ENCODE assay signal across 4 cellular contexts in the genomic region with DNA sequence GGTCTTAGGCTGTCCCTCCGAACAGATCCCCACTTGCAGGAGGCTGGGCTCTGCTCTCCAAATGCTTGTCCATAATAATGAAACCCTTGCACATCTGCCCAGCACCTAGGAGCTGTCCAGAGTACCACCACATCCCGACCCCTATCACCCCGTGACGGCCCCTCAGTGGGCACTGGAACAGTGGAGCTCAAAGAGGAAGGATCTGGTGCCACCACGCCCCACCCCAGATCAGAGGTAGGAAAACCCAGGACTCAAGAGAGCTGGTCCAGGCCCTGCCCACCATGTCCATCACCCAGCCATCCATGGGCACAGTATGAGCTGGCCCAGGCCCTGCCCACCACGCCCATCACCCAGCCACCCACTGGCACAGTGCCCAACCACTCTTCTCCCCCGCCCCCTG.
TF ChIP-seq lines count a peak whose summit lies in the region.

No MANE protein-coding gene starts in this region.

TF ChIP-seq in SK-N-SH, 30 proteins besides CTCF, POLR2A, EP300 and RAD21:
- TF ChIP-seq TCF12 (IDR thresholded peaks at IDR 0.05) (no peak), ELF1 (IDR thresholded peaks at IDR 0.05) (no peak), EZH2phosphoT487 (IDR thresholded peaks at IDR 0.05; ENCODE audit: borderline replicate concordance, low read depth) (no peak), RFX5 (IDR thresholded peaks at IDR 0.05; ENCODE audit: low read length) (no peak)

TF ChIP-seq in SK-N-SH treated with all-trans-retinoic acid at 6 μM for 48 hours, 23 proteins besides CTCF, POLR2A, EP300 and RAD21 (continues in another document):
- TF ChIP-seq ZNF8 (CRISPR knock-in tag; IDR thresholded peaks at IDR 0.05), result no peak
- no peak for TF ChIP-seq ZFP30 (CRISPR knock-in tag; IDR thresholded peaks at IDR 0.05)
- no peak for TF ChIP-seq TCF4 (CRISPR knock-in tag; IDR thresholded peaks at IDR 0.05; ENCODE audit: borderline replicate concordance)
- TF ChIP-seq BACH2 (CRISPR knock-in tag; IDR thresholded peaks at IDR 0.05; ENCODE audit: borderline replicate concordance), result no peak
- no peak for TF ChIP-seq TOX (CRISPR knock-in tag; IDR thresholded peaks at IDR 0.05; ENCODE audit: borderline replicate concordance)
- TF ChIP-seq ARNTL (CRISPR knock-in tag; IDR thresholded peaks at IDR 0.05; ENCODE audit: borderline replicate concordance, low read depth), result no peak
- TF ChIP-seq RARB (CRISPR knock-in tag; IDR thresholded peaks at IDR 0.05), result no peak
- no peak for TF ChIP-seq ZNF565 (CRISPR knock-in tag; conservative IDR thresholded peaks at IDR 0.05; ENCODE audit: low read depth)
- no peak for TF ChIP-seq OSR1 (CRISPR knock-in tag; IDR thresholded peaks at IDR 0.05)
- TF ChIP-seq, protein P1, sequence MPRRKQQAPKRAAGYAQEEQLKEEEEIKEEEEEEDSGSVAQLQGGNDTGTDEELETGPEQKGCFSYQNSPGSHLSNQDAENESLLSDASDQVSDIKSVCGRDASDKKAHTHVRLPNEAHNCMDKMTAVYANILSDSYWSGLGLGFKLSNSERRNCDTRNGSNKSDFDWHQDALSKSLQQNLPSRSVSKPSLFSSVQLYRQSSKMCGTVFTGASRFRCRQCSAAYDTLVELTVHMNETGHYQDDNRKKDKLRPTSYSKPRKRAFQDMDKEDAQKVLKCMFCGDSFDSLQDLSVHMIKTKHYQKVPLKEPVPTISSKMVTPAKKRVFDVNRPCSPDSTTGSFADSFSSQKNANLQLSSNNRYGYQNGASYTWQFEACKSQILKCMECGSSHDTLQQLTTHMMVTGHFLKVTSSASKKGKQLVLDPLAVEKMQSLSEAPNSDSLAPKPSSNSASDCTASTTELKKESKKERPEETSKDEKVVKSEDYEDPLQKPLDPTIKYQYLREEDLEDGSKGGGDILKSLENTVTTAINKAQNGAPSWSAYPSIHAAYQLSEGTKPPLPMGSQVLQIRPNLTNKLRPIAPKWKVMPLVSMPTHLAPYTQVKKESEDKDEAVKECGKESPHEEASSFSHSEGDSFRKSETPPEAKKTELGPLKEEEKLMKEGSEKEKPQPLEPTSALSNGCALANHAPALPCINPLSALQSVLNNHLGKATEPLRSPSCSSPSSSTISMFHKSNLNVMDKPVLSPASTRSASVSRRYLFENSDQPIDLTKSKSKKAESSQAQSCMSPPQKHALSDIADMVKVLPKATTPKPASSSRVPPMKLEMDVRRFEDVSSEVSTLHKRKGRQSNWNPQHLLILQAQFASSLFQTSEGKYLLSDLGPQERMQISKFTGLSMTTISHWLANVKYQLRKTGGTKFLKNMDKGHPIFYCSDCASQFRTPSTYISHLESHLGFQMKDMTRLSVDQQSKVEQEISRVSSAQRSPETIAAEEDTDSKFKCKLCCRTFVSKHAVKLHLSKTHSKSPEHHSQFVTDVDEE (CRISPR knock-in tag; IDR thresholded peaks at IDR 0.05), result no peak
- no peak for TF ChIP-seq ZC3H10 (CRISPR knock-in tag; IDR thresholded peaks at IDR 0.05)
- TF ChIP-seq, protein P2, sequence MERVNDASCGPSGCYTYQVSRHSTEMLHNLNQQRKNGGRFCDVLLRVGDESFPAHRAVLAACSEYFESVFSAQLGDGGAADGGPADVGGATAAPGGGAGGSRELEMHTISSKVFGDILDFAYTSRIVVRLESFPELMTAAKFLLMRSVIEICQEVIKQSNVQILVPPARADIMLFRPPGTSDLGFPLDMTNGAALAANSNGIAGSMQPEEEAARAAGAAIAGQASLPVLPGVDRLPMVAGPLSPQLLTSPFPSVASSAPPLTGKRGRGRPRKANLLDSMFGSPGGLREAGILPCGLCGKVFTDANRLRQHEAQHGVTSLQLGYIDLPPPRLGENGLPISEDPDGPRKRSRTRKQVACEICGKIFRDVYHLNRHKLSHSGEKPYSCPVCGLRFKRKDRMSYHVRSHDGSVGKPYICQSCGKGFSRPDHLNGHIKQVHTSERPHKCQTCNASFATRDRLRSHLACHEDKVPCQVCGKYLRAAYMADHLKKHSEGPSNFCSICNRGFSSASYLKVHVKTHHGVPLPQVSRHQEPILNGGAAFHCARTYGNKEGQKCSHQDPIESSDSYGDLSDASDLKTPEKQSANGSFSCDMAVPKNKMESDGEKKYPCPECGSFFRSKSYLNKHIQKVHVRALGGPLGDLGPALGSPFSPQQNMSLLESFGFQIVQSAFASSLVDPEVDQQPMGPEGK (CRISPR knock-in tag; IDR thresholded peaks at IDR 0.05; ENCODE audit: borderline replicate concordance), result no peak
- TF ChIP-seq CSDC2 (CRISPR knock-in tag; IDR thresholded peaks at IDR 0.05), result no peak
- no peak for TF ChIP-seq GLIS3 (CRISPR knock-in tag; IDR thresholded peaks at IDR 0.05)
- TF ChIP-seq ZFP3 (CRISPR knock-in tag; IDR thresholded peaks at IDR 0.05), result no peak
- TF ChIP-seq SNAI2 (CRISPR knock-in tag; IDR thresholded peaks at IDR 0.05), result no peak
- TF ChIP-seq ISL1 (CRISPR knock-in tag; IDR thresholded peaks at IDR 0.05), result no peak

TF ChIP-seq in HEK293, 187 proteins besides CTCF, POLR2A, EP300 and RAD21 (continues in another document):
- TF ChIP-seq WT1 (tag by site-specific recombination; IDR thresholded peaks at IDR 0.05), result no peak
- TF ChIP-seq, protein P3, sequence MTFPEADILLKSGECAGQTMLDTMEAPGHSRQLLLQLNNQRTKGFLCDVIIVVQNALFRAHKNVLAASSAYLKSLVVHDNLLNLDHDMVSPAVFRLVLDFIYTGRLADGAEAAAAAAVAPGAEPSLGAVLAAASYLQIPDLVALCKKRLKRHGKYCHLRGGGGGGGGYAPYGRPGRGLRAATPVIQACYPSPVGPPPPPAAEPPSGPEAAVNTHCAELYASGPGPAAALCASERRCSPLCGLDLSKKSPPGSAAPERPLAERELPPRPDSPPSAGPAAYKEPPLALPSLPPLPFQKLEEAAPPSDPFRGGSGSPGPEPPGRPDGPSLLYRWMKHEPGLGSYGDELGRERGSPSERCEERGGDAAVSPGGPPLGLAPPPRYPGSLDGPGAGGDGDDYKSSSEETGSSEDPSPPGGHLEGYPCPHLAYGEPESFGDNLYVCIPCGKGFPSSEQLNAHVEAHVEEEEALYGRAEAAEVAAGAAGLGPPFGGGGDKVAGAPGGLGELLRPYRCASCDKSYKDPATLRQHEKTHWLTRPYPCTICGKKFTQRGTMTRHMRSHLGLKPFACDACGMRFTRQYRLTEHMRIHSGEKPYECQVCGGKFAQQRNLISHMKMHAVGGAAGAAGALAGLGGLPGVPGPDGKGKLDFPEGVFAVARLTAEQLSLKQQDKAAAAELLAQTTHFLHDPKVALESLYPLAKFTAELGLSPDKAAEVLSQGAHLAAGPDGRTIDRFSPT (tag by site-specific recombination; IDR thresholded peaks at IDR 0.05), result 0 out of 2 replicates have a peak, but pooled peaks have one; percentile 15
- TF ChIP-seq, protein P4, sequence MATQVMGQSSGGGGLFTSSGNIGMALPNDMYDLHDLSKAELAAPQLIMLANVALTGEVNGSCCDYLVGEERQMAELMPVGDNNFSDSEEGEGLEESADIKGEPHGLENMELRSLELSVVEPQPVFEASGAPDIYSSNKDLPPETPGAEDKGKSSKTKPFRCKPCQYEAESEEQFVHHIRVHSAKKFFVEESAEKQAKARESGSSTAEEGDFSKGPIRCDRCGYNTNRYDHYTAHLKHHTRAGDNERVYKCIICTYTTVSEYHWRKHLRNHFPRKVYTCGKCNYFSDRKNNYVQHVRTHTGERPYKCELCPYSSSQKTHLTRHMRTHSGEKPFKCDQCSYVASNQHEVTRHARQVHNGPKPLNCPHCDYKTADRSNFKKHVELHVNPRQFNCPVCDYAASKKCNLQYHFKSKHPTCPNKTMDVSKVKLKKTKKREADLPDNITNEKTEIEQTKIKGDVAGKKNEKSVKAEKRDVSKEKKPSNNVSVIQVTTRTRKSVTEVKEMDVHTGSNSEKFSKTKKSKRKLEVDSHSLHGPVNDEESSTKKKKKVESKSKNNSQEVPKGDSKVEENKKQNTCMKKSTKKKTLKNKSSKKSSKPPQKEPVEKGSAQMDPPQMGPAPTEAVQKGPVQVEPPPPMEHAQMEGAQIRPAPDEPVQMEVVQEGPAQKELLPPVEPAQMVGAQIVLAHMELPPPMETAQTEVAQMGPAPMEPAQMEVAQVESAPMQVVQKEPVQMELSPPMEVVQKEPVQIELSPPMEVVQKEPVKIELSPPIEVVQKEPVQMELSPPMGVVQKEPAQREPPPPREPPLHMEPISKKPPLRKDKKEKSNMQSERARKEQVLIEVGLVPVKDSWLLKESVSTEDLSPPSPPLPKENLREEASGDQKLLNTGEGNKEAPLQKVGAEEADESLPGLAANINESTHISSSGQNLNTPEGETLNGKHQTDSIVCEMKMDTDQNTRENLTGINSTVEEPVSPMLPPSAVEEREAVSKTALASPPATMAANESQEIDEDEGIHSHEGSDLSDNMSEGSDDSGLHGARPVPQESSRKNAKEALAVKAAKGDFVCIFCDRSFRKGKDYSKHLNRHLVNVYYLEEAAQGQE (tag by site-specific recombination; IDR thresholded peaks at IDR 0.05), result peak; percentile 79
- no peak for TF ChIP-seq ZNF561 (tag by site-specific recombination; IDR thresholded peaks at IDR 0.05; ENCODE audit: borderline replicate concordance)
- peak; percentile 29; the same call in 1 of the 2 replicates for TF ChIP-seq ZFHX2 (tag by site-specific recombination; conservative IDR thresholded peaks at IDR 0.05)
- TF ChIP-seq ZNF707 (tag by site-specific recombination; IDR thresholded peaks at IDR 0.05), result no peak
- TF ChIP-seq OSR2 (tag by site-specific recombination; IDR thresholded peaks at IDR 0.05), result no peak
- no peak for TF ChIP-seq ZXDB (tag by site-specific recombination; IDR thresholded peaks at IDR 0.05)

TF ChIP-seq in H1, 55 proteins besides CTCF, POLR2A, EP300 and RAD21:
- no peak for TF ChIP-seq EGR1 (IDR thresholded peaks at IDR 0.05; ENCODE audit: borderline replicate concordance, low read depth, low read length)
- TF ChIP-seq, protein P5, sequence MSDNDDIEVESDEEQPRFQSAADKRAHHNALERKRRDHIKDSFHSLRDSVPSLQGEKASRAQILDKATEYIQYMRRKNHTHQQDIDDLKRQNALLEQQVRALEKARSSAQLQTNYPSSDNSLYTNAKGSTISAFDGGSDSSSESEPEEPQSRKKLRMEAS (IDR thresholded peaks at IDR 0.05), result no peak
- no peak for TF ChIP-seq RNF2 (IDR thresholded peaks at IDR 0.05; ENCODE audit: borderline replicate concordance, low read depth, low read length, missing control alignments, poor library complexity, severe bottlenecking)
- TF ChIP-seq POLR2AphosphoS5 (IDR thresholded peaks at IDR 0.05; ENCODE audit: low read depth, low read length), result no peak
- TF ChIP-seq GTF2F1 (IDR thresholded peaks at IDR 0.05; ENCODE audit: borderline replicate concordance, low read depth, low read length), result no peak
- no peak for TF ChIP-seq YY1 (IDR thresholded peaks at IDR 0.05; ENCODE audit: low read depth, low read length)
- TF ChIP-seq PHF8 (conservative IDR thresholded peaks at IDR 0.05; ENCODE audit: low read depth, low read length), result no peak
- TF ChIP-seq CTBP2 (IDR thresholded peaks at IDR 0.05; ENCODE audit: borderline replicate concordance, insufficient read depth, insufficient read length, low read length), result no peak
- no peak for TF ChIP-seq HDAC6 (IDR thresholded peaks at IDR 0.05; ENCODE audit: low read depth, low read length)
- TF ChIP-seq, protein P6, sequence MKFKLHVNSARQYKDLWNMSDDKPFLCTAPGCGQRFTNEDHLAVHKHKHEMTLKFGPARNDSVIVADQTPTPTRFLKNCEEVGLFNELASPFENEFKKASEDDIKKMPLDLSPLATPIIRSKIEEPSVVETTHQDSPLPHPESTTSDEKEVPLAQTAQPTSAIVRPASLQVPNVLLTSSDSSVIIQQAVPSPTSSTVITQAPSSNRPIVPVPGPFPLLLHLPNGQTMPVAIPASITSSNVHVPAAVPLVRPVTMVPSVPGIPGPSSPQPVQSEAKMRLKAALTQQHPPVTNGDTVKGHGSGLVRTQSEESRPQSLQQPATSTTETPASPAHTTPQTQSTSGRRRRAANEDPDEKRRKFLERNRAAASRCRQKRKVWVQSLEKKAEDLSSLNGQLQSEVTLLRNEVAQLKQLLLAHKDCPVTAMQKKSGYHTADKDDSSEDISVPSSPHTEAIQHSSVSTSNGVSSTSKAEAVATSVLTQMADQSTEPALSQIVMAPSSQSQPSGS (IDR thresholded peaks at IDR 0.05; ENCODE audit: low read length), result no peak
- no peak for TF ChIP-seq SUZ12 (IDR thresholded peaks at IDR 0.05; ENCODE audit: low read length)
- TF ChIP-seq CEBPB (IDR thresholded peaks at IDR 0.05; ENCODE audit: low read depth, low read length), result no peak
- TF ChIP-seq SAP30 (IDR thresholded peaks at IDR 0.05; ENCODE audit: insufficient read depth, insufficient replicate concordance, low read length), result no peak
- TF ChIP-seq, protein P7, sequence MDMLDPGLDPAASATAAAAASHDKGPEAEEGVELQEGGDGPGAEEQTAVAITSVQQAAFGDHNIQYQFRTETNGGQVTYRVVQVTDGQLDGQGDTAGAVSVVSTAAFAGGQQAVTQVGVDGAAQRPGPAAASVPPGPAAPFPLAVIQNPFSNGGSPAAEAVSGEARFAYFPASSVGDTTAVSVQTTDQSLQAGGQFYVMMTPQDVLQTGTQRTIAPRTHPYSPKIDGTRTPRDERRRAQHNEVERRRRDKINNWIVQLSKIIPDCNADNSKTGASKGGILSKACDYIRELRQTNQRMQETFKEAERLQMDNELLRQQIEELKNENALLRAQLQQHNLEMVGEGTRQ (IDR thresholded peaks at IDR 0.05; ENCODE audit: low read length), result no peak
- no peak for TF ChIP-seq TAF1 (IDR thresholded peaks at IDR 0.05; ENCODE audit: low read depth, low read length)
